In genomic region chr11:57791321-57792059, GRCh38 we compare ENCODE assay signal across 7 cellular contexts. TPM values are rescaled to one million over a fixed set of nuclear protein-coding genes. Genes with fewer than 3 reads are reported as not detected.
DNase-seq lines count a peak whose midpoint lies in the region; ATAC-seq and TF ChIP-seq lines count a peak whose summit lies in the region.

No MANE protein-coding gene starts in this region.

- peaks cover 0 to 25% (median 0%) of the 10 kb centered on the region in 3 donors for H3K36me3 ChIP-seq in Peyer's patch
- peaks cover 0 to 37% (median 11%) of the 10 kb centered on the region in 6 donors for H3K36me3 ChIP-seq in spleen
- H3K36me3 ChIP-seq in ovary, result no peaks in the 10 kb centered on the region

- no peak for TF ChIP-seq POLR2A in Peyer's patch (IDR thresholded peaks at IDR 0.05)
- TF ChIP-seq POLR2A in spleen (IDR thresholded peaks at IDR 0.05), result no peak
- no peak for TF ChIP-seq POLR2A in ovary (IDR thresholded peaks at IDR 0.05)

- TF ChIP-seq CTCF in Peyer's patch (IDR thresholded peaks at IDR 0.05), result no peak
- no peak for TF ChIP-seq CTCF in epithelial cell of proximal tubule (conservative IDR thresholded peaks at IDR 0.05; ENCODE audit: low read depth, low read length)
- TF ChIP-seq CTCF in spleen (IDR thresholded peaks at IDR 0.05 in 8 of 11, conservative IDR thresholded peaks at IDR 0.05 in 3 of 11), result no peak
- TF ChIP-seq CTCF in ovary (IDR thresholded peaks at IDR 0.05), result no peak

- peak overlapping the region; percentile 74 to 88 (median 77) for H3K27ac ChIP-seq in Peyer's patch
- H3K27ac ChIP-seq in spleen, result peak overlapping the region; percentile 82 to 93 (median 90)
- no peak overlapping the region for H3K27ac ChIP-seq in ovary

- no peaks in the 10 kb centered on the region for H3K27me3 ChIP-seq in Peyer's patch
- no peaks in the 10 kb centered on the region for H3K27me3 ChIP-seq in spleen (replicated peaks in 1 of 7)
- H3K27me3 ChIP-seq in ovary, result no peaks in the 10 kb centered on the region

- DNase-seq in Peyer's patch, result no peak
- DNase-seq in epithelial cell of proximal tubule (ENCODE audit: low read depth), result no peak
- DNase-seq in spleen, result peak; percentile 82
- DNase-seq in COLO829 (ENCODE audit: low spot score), result no peak
- DNase-seq in ovary, result no peak
- DNase-seq in T1000 (lab: John Stamatoyannopoulos, UW), result no peak

- H3K9me3 ChIP-seq in Peyer's patch (no peaks in the 10 kb centered on the region), spleen (no peaks in the 10 kb centered on the region), ovary (no peaks in the 10 kb centered on the region)

- intact Hi-C loops in spleen (cut with DNase I; ENCODE audit: low total_unique reads) (loop anchor here (10.0 kb wide), 1 partner anchor 127 kb away; the partner anchor contains the start of gene ZDHHC5), ovary (cut with DNase I) (loop anchor here in 1 of 4 donors (10.0 kb wide), 1 partner anchor 47 kb away; the partner anchor contains the start of gene SELENOH)

- H3K4me3 ChIP-seq in Peyer's patch (no peak overlapping the region), epithelial cell of proximal tubule (ENCODE audit: low read depth, low read length) (peak overlapping the region; percentile 21), spleen (peak overlapping the region in 2 of 8 donors; percentile 30 to 59), ovary (no peak overlapping the region)

- no peak for TF ChIP-seq EP300 in ovary (IDR thresholded peaks at IDR 0.05)

- H3K4me1 ChIP-seq in Peyer's patch, result peaks cover 8 to 72% (median 26%) of the 10 kb centered on the region in 4 donors
- H3K4me1 ChIP-seq in spleen, result peaks cover 49 to 99% (median 83%) of the 10 kb centered on the region in 6 donors
- peaks cover 7% of the 10 kb centered on the region for H3K4me1 ChIP-seq in ovary (ENCODE audit: insufficient read depth)

- 84 to 87% (median 85%) methylated on average over 22 of the region's 22 CpGs for WGBS in spleen, 5 donors
- WGBS in ovary, 3 donors, result 87 to 89% (median 88%) methylated on average over 22 of the region's 22 CpGs

- ATAC-seq in GM19452 (IDR thresholded peaks at IDR 0.05; ENCODE audit: unreplicated experiment), result peak; percentile 4

RNA-seq across cellular contexts. Expression of gene CTNND1, which starts 29.9 kb away (rescaled TPM):
- total RNA-seq in Peyer's patch, result 100 to 1,000 TPM; 205 to 366 (median 346) TPM
- 83.6 and 112 TPM in 2 replicates for total RNA-seq in epithelial cell of proximal tubule
- 100 to 1,000 TPM in 6 of 7 donors, 10 to 100 TPM in 1; 89.4 to 227 (median 130) TPM for total RNA-seq in spleen
- polyA plus RNA-seq in spleen, result 10 to 100 TPM; 12.0 to 24.6 (median 13.0) TPM
- total RNA-seq in ovary, result 100 to 1,000 TPM in 6 of 7 donors, 10 to 100 TPM in 1; 58.4 to 134 (median 119) TPM
- polyA plus RNA-seq in ovary, result 100 to 1,000 TPM in 1 of 2 donors, 10 to 100 TPM in 1; 40.3 to 153 TPM

RNA-seq across cellular contexts. Expression of gene BTBD18, which starts 39.9 kb away (rescaled TPM):
- total RNA-seq in Peyer's patch (not detected), epithelial cell of proximal tubule (not detected in 2 replicates), spleen (not detected), ovary (not detected)
- polyA plus RNA-seq in spleen (not detected), ovary (under 1 TPM in 1 of 2 donors, not detected in 1; 0.02 TPM)

RNA-seq across cellular contexts. Expression of gene SELENOH, which starts 50.2 kb away (rescaled TPM):
- 10 to 100 TPM; 42.0 to 50.5 (median 46.5) TPM for total RNA-seq in Peyer's patch
- 279 and 298 TPM in 2 replicates for total RNA-seq in epithelial cell of proximal tubule
- total RNA-seq in spleen, result 100 to 1,000 TPM in 4 of 7 donors, 10 to 100 TPM in 3; 79.1 to 119 (median 104) TPM
- polyA plus RNA-seq in spleen, result 100 to 1,000 TPM; 175 to 247 (median 245) TPM
- total RNA-seq in ovary, result 100 to 1,000 TPM in 5 of 7 donors, 10 to 100 TPM in 2; 88.1 to 244 (median 107) TPM
- 100 to 1,000 TPM in 1 of 2 donors, 10 to 100 TPM in 1; 33.9 to 142 TPM for polyA plus RNA-seq in ovary

Comparison
In these comparisons a context has a peak if more than half of its experiments do, and no peak if none do; other contexts are left out.
1. H3K27ac ChIP-seq: peak in Peyer's patch (4 of 4) and spleen (8 of 8); none in ovary (0 of 2).